Comparison of ENCODE assay signal across 20 cellular contexts in the genomic region with DNA sequence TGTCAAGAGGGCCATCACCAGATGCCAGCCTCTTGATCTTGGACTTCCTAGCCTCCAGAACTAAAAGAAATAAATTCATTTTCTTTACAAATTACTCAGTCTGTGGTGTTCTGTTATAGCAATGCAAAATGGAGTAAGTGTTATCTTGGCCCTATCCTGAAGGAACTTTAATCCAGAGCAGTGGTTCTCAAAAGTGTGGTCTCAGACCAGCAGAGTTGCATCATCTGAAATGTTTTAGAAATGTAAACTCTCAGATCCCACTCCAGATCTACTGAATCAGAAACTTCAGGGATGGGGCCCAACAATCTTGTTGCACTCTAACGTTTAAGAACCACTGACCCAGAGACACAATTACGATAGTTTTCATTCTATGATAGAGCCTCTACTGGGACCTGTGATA.
"Had no signal": no experiment of that assay in that cellular context is flagged by ENCODE, and none has a peak within 500 bp of the region (broad histone marks: within the 10 kb centered on the region; RNA-seq: fewer than 3 reads in every experiment).

No MANE protein-coding gene starts in this region.

- H3K9me3 Mint-ChIP-seq: IgD-negative memory B cell had no signal

- H3K27me3 Mint-ChIP-seq: IgD-negative memory B cell had no signal

- DNase-seq: KBM-7, NCI-H1092, NCI-H1105 treated with DMSO at 0.1 percent for 48 hours, NCI-H1417 treated with DMSO at 0.1 percent for 48 hours, NCI-H146, NCI-H1694 treated with DMSO at 0.1 percent for 48 hours, NCI-H1930, NCI-H2081, NCI-H2107, NCI-H2227 treated with DMSO at 0.1 percent for 48 hours, NCI-H510A, NCI-H524 treated with DMSO at 0.1 percent for 48 hours, NCI-H69, NCI-H774, PC-3, SHP77, SK-N-SH, SW 1271 had no signal

- H3K36me3 Mint-ChIP-seq: IgD-negative memory B cell had no signal

- ATAC-seq: Panc1, PC-3 had no signal
